35 cellular contexts compared by ENCODE assay signal in the genomic region with DNA sequence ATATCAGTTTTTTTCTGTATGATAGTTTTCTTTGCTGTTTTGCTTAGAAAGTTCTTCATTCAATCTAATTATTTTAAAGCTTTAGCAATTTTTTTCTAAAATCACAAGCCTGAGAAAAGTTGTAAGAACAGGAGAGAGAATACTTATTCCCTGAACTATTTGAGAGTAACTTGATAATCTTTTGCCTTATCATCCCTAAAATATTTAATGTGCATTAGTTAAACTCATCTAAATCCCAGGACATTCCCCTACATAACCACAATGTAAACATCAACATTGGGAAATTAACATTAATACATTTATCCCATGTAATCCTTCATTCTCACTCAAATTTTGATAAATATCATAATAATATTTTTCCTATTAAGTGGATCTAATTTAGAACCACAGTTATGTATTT.
"Had no signal": no experiment of that assay in that cellular context is flagged by ENCODE, and none has a peak within 500 bp of the region (broad histone marks: within the 10 kb centered on the region; RNA-seq: fewer than 3 reads in every experiment).

No MANE protein-coding gene starts in this region.

- DNase-seq: Karpas-422, Kasumi-1, MG63, MM.1S, MV-4-11, NCI-H1048, NCI-H1092, NCI-H1092 treated with DMSO at 0.1 percent for 48 hours, NCI-H1105, NCI-H1105 treated with DMSO at 0.1 percent for 48 hours, NCI-H1417, NCI-H1417 treated with DMSO at 0.1 percent for 48 hours, NCI-H1436, NCI-H1436 treated with DMSO at 0.1 percent for 48 hours, NCI-H146, NCI-H1694, NCI-H1694 treated with DMSO at 0.1 percent for 48 hours, NCI-H187, NCI-H187 treated with DMSO at 0.1 percent for 48 hours, NCI-H1930, NCI-H2029, NCI-H2029 treated with DMSO at 0.1 percent for 48 hours, NCI-H2081, NCI-H2081 treated with DMSO at 0.1 percent for 48 hours, NCI-H2107, NCI-H2171, NCI-H2171 treated with DMSO at 0.1 percent for 48 hours, NCI-H2227 treated with DMSO at 0.1 percent for 48 hours, NCI-H226, NCI-H345, NCI-H446, NCI-H446 treated with DMSO at 0.1 percent for 48 hours, NCI-H510A, NCI-H510A treated with DMSO at 0.1 percent for 48 hours, NCI-H524 had no signal

- H3K36me3 ChIP-seq: MG63 had no signal

- H3K4me3 ChIP-seq: MG63 had no signal

- H3K9me3 ChIP-seq: MG63 had no signal

- H3K27me3 ChIP-seq: MG63 had no signal
